1 cellular context compared by ENCODE assay signal in genomic region chr1:149783878-149784277, GRCh38. TPM values are rescaled to one million over a fixed set of nuclear protein-coding genes. Genes with fewer than 3 reads are reported as not detected.
"Had no signal": no experiment of that assay in that cellular context is flagged by ENCODE, and none has a peak within 500 bp of the region (broad histone marks: within the 10 kb centered on the region; RNA-seq: fewer than 3 reads in every experiment).

No MANE protein-coding gene starts in this region.

RNA-seq across cellular contexts. Expression of gene FCGR1A, which starts 1.4 kb away (rescaled TPM):
- total RNA-seq: suprapubic skin had no signal
